8 cellular contexts compared by ENCODE assay signal in genomic region chr12:89389755-89390661, GRCh38. TPM values are rescaled to one million over a fixed set of nuclear protein-coding genes. Genes with fewer than 3 reads are reported as not detected.
DNase-seq lines count a peak whose midpoint lies in the region; ATAC-seq and TF ChIP-seq lines count a peak whose summit lies in the region.

No MANE protein-coding gene starts in this region.

- no peaks in the 10 kb centered on the region for H3K27me3 Mint-ChIP-seq in dendritic cell treated with granulocyte-macrophage colony-stimulating factor and Interleukin-4, amounts not matched to agents 40 ng/mL and 50 ng/mL, for 4 days

- H3K4me3 ChIP-seq in neutrophil (ENCODE audit: low read depth in 1 of 2, low read length in 1 of 2) = no peak overlapping the region
- no peak overlapping the region for H3K4me3 ChIP-seq in H7 (ENCODE audit: insufficient read depth, low read depth, low read length)

- intact Hi-C loops in dendritic cell treated with granulocyte-macrophage colony-stimulating factor and Interleukin-4, amounts not matched to agents 40 ng/mL and 50 ng/mL, for 4 days (cut with micrococcal nuclease) = no loop called here

- H3K27ac Mint-ChIP-seq in dendritic cell treated with granulocyte-macrophage colony-stimulating factor and Interleukin-4, amounts not matched to agents 40 ng/mL and 50 ng/mL, for 4 days = peak overlapping the region; percentile 47

- DNase-seq in NCI-H526 (lab: John Stamatoyannopoulos, UW) (no peak), H7 (no peak)

- H3K27me3 ChIP-seq in neutrophil (no peaks in the 10 kb centered on the region), H7 (ENCODE audit: control insufficient read depth, insufficient read depth, low read length) (no peaks in the 10 kb centered on the region)

- ATAC-seq in GM18907 (IDR thresholded peaks at IDR 0.05; ENCODE audit: unreplicated experiment) (peak; percentile 93), HG03097 (IDR thresholded peaks at IDR 0.05; ENCODE audit: low FRiP score, unreplicated experiment) (peak; percentile 82), GM21528 (IDR thresholded peaks at IDR 0.05; ENCODE audit: low FRiP score, unreplicated experiment) (no peak), GM21367 (IDR thresholded peaks at IDR 0.05; ENCODE audit: unreplicated experiment) (no peak)

- no peaks in the 10 kb centered on the region for H3K36me3 ChIP-seq in neutrophil
- H3K36me3 ChIP-seq in H7 (replicated peaks; ENCODE audit: control insufficient read depth, insufficient read depth, low read length) = no peaks in the 10 kb centered on the region

- no peak overlapping the region for H3K4me3 Mint-ChIP-seq in dendritic cell treated with granulocyte-macrophage colony-stimulating factor and Interleukin-4, amounts not matched to agents 40 ng/mL and 50 ng/mL, for 4 days

- peak overlapping the region; percentile 40 for H3K27ac ChIP-seq in neutrophil

- H3K4me1 ChIP-seq in neutrophil (ENCODE audit: control insufficient read depth in 1 of 2, insufficient read depth in 1 of 2, low read depth in 1 of 2, low read length in 1 of 2) = peaks cover 53 to 62% of the 10 kb centered on the region in 2 experiments

- no peak for TF ChIP-seq CTCF in neutrophil (IDR thresholded peaks at IDR 0.05)

- no peaks in the 10 kb centered on the region for H3K36me3 Mint-ChIP-seq in dendritic cell treated with granulocyte-macrophage colony-stimulating factor and Interleukin-4, amounts not matched to agents 40 ng/mL and 50 ng/mL, for 4 days (ENCODE audit: low read depth)

- H3K9me3 Mint-ChIP-seq in dendritic cell treated with granulocyte-macrophage colony-stimulating factor and Interleukin-4, amounts not matched to agents 40 ng/mL and 50 ng/mL, for 4 days = no peaks in the 10 kb centered on the region

- H3K9me3 ChIP-seq in neutrophil = no peaks in the 10 kb centered on the region

- H3K4me1 Mint-ChIP-seq in dendritic cell treated with granulocyte-macrophage colony-stimulating factor and Interleukin-4, amounts not matched to agents 40 ng/mL and 50 ng/mL, for 4 days (ENCODE audit: low read depth) = peaks cover 34% of the 10 kb centered on the region

RNA-seq across cellular contexts. Expression of gene DUSP6, which starts 37.7 kb away (rescaled TPM):
- total RNA-seq in H7 (2014; rRNA removed; shearing (Covaris generic)) = 106 and 112 TPM in 2 replicates

Comparison
In these comparisons a context has a peak if more than half of its experiments do, and no peak if none do; other contexts are left out.
1. ATAC-seq: peak in GM18907 (single experiment) and HG03097 (single experiment); none in GM21528 (single experiment) and GM21367 (single experiment).